ENCODE assay signal across 17 cellular contexts in genomic region chr9:3608011-3608410, GRCh38.
DNase-seq lines count a peak whose midpoint lies in the region; ATAC-seq and TF ChIP-seq lines count a peak whose summit lies in the region.
"Had no signal": no experiment of that assay in that cellular context is flagged by ENCODE, and none has a peak within 500 bp of the region (broad histone marks: within the 10 kb centered on the region; RNA-seq: fewer than 3 reads in every experiment).

No MANE protein-coding gene starts in this region.

- no peak for TF ChIP-seq CTCF in hepatocyte (IDR thresholded peaks at IDR 0.05; ENCODE audit: poor library complexity)

- H3K4me1 ChIP-seq in hepatocyte (ENCODE audit: insufficient read depth) = no peaks in the 10 kb centered on the region
- H3K4me1 ChIP-seq: left lung, neural progenitor cell, Peyer's patch had no signal

- no peaks in the 10 kb centered on the region for H4K20me1 ChIP-seq in hepatocyte (ENCODE audit: insufficient read depth, poor library complexity, severe bottlenecking)

- no peak overlapping the region for H3K27ac ChIP-seq in hepatocyte
- H3K27ac ChIP-seq: brain microvascular endothelial cell, left lung, neural progenitor cell, Peyer's patch, thoracic aorta had no signal

- H3K36me3 ChIP-seq in hepatocyte (replicated peaks; ENCODE audit: insufficient read depth, low read depth) = no peaks in the 10 kb centered on the region
- H3K36me3 ChIP-seq: brain microvascular endothelial cell, left lung, neural progenitor cell, Peyer's patch, thoracic aorta had no signal

- DNase-seq in germinal center (ENCODE audit: low spot score) (peak; percentile 16), hepatocyte (ENCODE audit: low spot score) (no peak), SHP77 treated with DMSO at 0.1 percent for 48 hours (lab: John Stamatoyannopoulos, UW) (no peak)
- DNase-seq in stimulated activated CD8-positive, alpha-beta memory T cell treated with anti-CD3 and anti-CD28 coated beads, Interleukin-4, amount 100 ng/mL, for 48 hours = no peak
- DNase-seq: activated CD8-positive, alpha-beta T cell treated with anti-CD3 and anti-CD28 coated beads for 36 hours; activated gamma-delta T cell; brain microvascular endothelial cell; GF-D8; left lung; NCI-H226; Peyer's patch; small intestine had no signal

- no peaks in the 10 kb centered on the region for H3K9me3 ChIP-seq in hepatocyte (ENCODE audit: low read depth)
- H3K9me3 ChIP-seq: left lung, Peyer's patch, thoracic aorta had no signal

- H3K9me2 ChIP-seq in hepatocyte (replicated peaks; ENCODE audit: insufficient read depth) = no peaks in the 10 kb centered on the region

- no peak overlapping the region for H3K4me2 ChIP-seq in hepatocyte
- H3K4me2 ChIP-seq: neural progenitor cell had no signal

- H2AFZ ChIP-seq in hepatocyte = no peak overlapping the region
- H2AFZ ChIP-seq: neural progenitor cell had no signal

- ATAC-seq in GM18870 (IDR thresholded peaks at IDR 0.05; ENCODE audit: unreplicated experiment) (peak; percentile 89), GM21528 (IDR thresholded peaks at IDR 0.05; ENCODE audit: low FRiP score, unreplicated experiment) (peak; percentile 85), HG03095 (IDR thresholded peaks at IDR 0.05; ENCODE audit: unreplicated experiment) (peak; percentile 75)
- ATAC-seq: activated CD8-positive, alpha-beta T cell treated with anti-CD3 and anti-CD28 coated beads for 36 hours; left lung had no signal

- H3K4me3 ChIP-seq in hepatocyte = no peak overlapping the region
- H3K4me3 ChIP-seq: left lung, neural progenitor cell, Peyer's patch, thoracic aorta had no signal

- no peaks in the 10 kb centered on the region for H3K27me3 ChIP-seq in hepatocyte
- H3K27me3 ChIP-seq: brain microvascular endothelial cell, left lung, neural progenitor cell, Peyer's patch had no signal

- no peaks in the 10 kb centered on the region for H3K79me2 ChIP-seq in hepatocyte

- WGBS in hepatocyte (ENCODE audit: low lambda C conversion rate, missing lambda C conversion rate) = 93% methylated on average over 5 of the region's 5 CpGs
